Comparison of ENCODE assay signal across 8 cellular contexts in genomic region chr4:147617841-147618421, GRCh38. TPM values are rescaled to one million over a fixed set of nuclear protein-coding genes. Genes with fewer than 3 reads are reported as not detected.
DNase-seq lines count a peak whose midpoint lies in the region; ATAC-seq and TF ChIP-seq lines count a peak whose summit lies in the region.

No MANE protein-coding gene starts in this region.

- DNase-seq in GM10248 (ENCODE audit: extremely low spot score) (peak; percentile 13), GM23248 (no peak), epithelial cell of prostate (ENCODE audit: low read depth, low spot score) (no peak), osteoblast (ENCODE audit: insufficient read length, low spot score, missing footprints) (no peak), activated gamma-delta T cell (lab: John Stamatoyannopoulos, UW) (no peak)
- no peak for DNase-seq in stimulated activated CD4-positive, alpha-beta T cell treated with anti-CD3 and anti-CD28 coated beads, Interleukin-4, amount 100 ng/mL, for 24 hours

- in situ Hi-C loops in GM23248 (cut with MboI): no loop called here

- H3K36me3 ChIP-seq in GM23248 (ENCODE audit: low read depth): no peaks in the 10 kb centered on the region
- H3K36me3 ChIP-seq in OCI-LY1 (ENCODE audit: insufficient read depth, low read length): peaks cover 18% of the 10 kb centered on the region; the same call in 1 of the 2 replicates
- no peaks in the 10 kb centered on the region for H3K36me3 ChIP-seq in osteoblast (ENCODE audit: insufficient read depth, low read length)

- H3K27ac ChIP-seq in GM23248 (no peak overlapping the region; the same call in 1 of the 2 replicates), OCI-LY1 (ENCODE audit: low read depth, low read length, poor library complexity, severe bottlenecking) (peak overlapping the region; percentile 64), epithelial cell of prostate (peak overlapping the region; percentile 79), osteoblast (ENCODE audit: low read depth, low read length) (peak overlapping the region; percentile 90)

- no peaks in the 10 kb centered on the region for H3K9me3 ChIP-seq in GM23248 (ENCODE audit: low read depth)
- no peaks in the 10 kb centered on the region for H3K9me3 ChIP-seq in OCI-LY1 (ENCODE audit: low read length)
- no peaks in the 10 kb centered on the region for H3K9me3 ChIP-seq in osteoblast (ENCODE audit: low read depth, low read length)

- no peak for TF ChIP-seq CTCF in GM10248 (IDR thresholded peaks at IDR 0.05; ENCODE audit: control extremely low read depth, extremely low read depth, low read depth, missing control alignments)
- TF ChIP-seq CTCF in OCI-LY1 (IDR thresholded peaks at IDR 0.05; ENCODE audit: low read length): no peak
- no peak for TF ChIP-seq CTCF in osteoblast (IDR thresholded peaks at IDR 0.05; ENCODE audit: extremely low read depth, low read depth, low read length)

- no peak for ATAC-seq in GM18873 (IDR thresholded peaks at IDR 0.05; ENCODE audit: low FRiP score, unreplicated experiment)

- POLR2A ChIA-PET in GM10248 (lab: Yijun Ruan, JAX): interaction anchor here (0.6 to 1.2 kb wide), 4 partner anchors 13 to 66 kb away, joined by 3 to 4 read pairs (median 3); partner anchors contain the start of gene PRMT9

- 1 to 2% methylated on average over 15 of the region's 15 CpGs for WGBS in GM23248 (ENCODE audit: low coverage in 1 of 2, low lambda C conversion rate in 2 of 2, missing lambda C conversion rate in 2 of 2), 2 experiments

- H3K27me3 ChIP-seq in GM23248 (replicated peaks; ENCODE audit: insufficient read depth) (no peaks in the 10 kb centered on the region), OCI-LY1 (ENCODE audit: insufficient read depth, low read length) (no peaks in the 10 kb centered on the region), osteoblast (ENCODE audit: insufficient read depth, low read length) (peaks cover 4% of the 10 kb centered on the region)

- H4K20me1 ChIP-seq in GM23248 (ENCODE audit: insufficient read depth): no peaks in the 10 kb centered on the region
- H4K20me1 ChIP-seq in OCI-LY1 (ENCODE audit: insufficient read depth, low read length): no peaks in the 10 kb centered on the region
- peaks cover 14% of the 10 kb centered on the region for H4K20me1 ChIP-seq in osteoblast (ENCODE audit: insufficient read depth, low read length)

- H2AFZ ChIP-seq in GM23248 (peak overlapping the region; percentile 87), OCI-LY1 (ENCODE audit: low read length) (no peak overlapping the region), osteoblast (ENCODE audit: low read length) (peak overlapping the region; percentile 100)

- H3K9me2 ChIP-seq in GM23248 (ENCODE audit: insufficient read depth) (no peaks in the 10 kb centered on the region), OCI-LY1 (ENCODE audit: low read depth, low read length) (no peaks in the 10 kb centered on the region)

- H3K9ac ChIP-seq in GM23248 (peak overlapping the region; percentile 77), OCI-LY1 (ENCODE audit: low read length) (peak overlapping the region; percentile 71)

- peaks cover 55% of the 10 kb centered on the region for H3K79me2 ChIP-seq in GM23248 (ENCODE audit: insufficient read depth)
- peaks cover 20% of the 10 kb centered on the region for H3K79me2 ChIP-seq in OCI-LY1 (ENCODE audit: insufficient read depth, low read length)
- H3K79me2 ChIP-seq in osteoblast (ENCODE audit: insufficient read depth, low read length): peaks cover 53% of the 10 kb centered on the region

- H3K4me3 ChIP-seq in GM23248 (peak overlapping the region; percentile 88), OCI-LY1 (ENCODE audit: low read depth, low read length, poor library complexity, severe bottlenecking) (peak overlapping the region; percentile 84), osteoblast (ENCODE audit: insufficient read depth, low read length) (peak overlapping the region; percentile 99)

- CTCF ChIA-PET in GM10248 (lab: Yijun Ruan, JAX): interaction anchor here (0.8 to 5.5 kb wide), 11 partner anchors 9 to 248 kb away, joined by 3 to 47 read pairs (median 5); no protein-coding TSS in a partner anchor

- H3K4me1 ChIP-seq in GM23248 (ENCODE audit: insufficient read depth) (peaks cover 9% of the 10 kb centered on the region), OCI-LY1 (ENCODE audit: insufficient read depth, low read length, severe bottlenecking) (peaks cover 46% of the 10 kb centered on the region), osteoblast (ENCODE audit: insufficient read depth, low read length) (peaks cover 17% of the 10 kb centered on the region)

- no peaks in the 10 kb centered on the region for H3F3A ChIP-seq in GM23248 (ENCODE audit: insufficient read depth)
- H3F3A ChIP-seq in OCI-LY1 (ENCODE audit: insufficient read depth, low read length): no peaks in the 10 kb centered on the region

- H3K4me2 ChIP-seq in GM23248 (ENCODE audit: unreplicated experiment) (peak overlapping the region; percentile 93), OCI-LY1 (ENCODE audit: low read length) (peak overlapping the region; percentile 79), osteoblast (ENCODE audit: insufficient read depth, low read length) (peak overlapping the region; percentile 95)

RNA-seq across cellular contexts. Expression of gene TMEM184C, which starts 0.7 kb away (rescaled TPM):
- total RNA-seq in GM23248 (2014; rRNA removed; shearing (Covaris generic)): 36.5 and 36.8 TPM in 2 replicates
- 26.2 and 30.9 TPM in 2 replicates for polyA plus RNA-seq in GM23248 (2016; fragmentation: Nextera tagmentation; extraction: Ambion mirVana)
- total RNA-seq in osteoblast: 35.1 and 43.4 TPM in 2 replicates
